Comparison of ENCODE assay signal across 32 cellular contexts in the genomic region with DNA sequence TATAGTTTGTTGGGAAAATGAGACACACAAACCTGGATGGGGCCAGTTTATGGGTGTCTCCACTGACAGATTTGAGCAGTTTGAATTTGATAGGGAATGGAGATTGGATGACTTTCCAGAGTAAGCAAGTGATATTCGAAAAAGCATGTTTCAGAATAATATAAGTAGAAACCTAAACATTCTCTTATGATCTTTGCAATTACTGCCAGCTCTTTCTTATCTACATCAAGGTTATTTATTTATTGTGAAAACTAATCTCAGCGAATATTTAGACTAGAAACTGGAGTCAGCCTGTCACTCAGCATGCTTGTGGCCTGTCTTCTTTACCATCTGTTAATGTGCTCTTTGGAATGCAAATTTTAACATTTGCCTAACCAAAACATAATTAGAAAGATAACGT.
"Had no signal": no experiment of that assay in that cellular context is flagged by ENCODE, and none has a peak within 500 bp of the region (broad histone marks: within the 10 kb centered on the region; RNA-seq: fewer than 3 reads in every experiment).

No MANE protein-coding gene starts in this region.

- FAIRE-seq: keratinocyte, pancreas, urothelium cell line had no signal

- H3K27me3 ChIP-seq: left lung, pancreas, suprapubic skin, tibial artery, upper lobe of right lung had no signal

- ATAC-seq: left cardiac atrium; left lung; lower lobe of right lung; naive thymus-derived CD8-positive, alpha-beta T cell; pancreas; right cardiac atrium; sciatic nerve; stimulated activated effector memory CD8-positive, alpha-beta T cell treated with anti-CD3 and anti-CD28 coated beads, Interleukin-12 subunit alpha, Interleukin-12 subunit beta, amount 100 ng/mL, for 72 hours; upper lobe of right lung had no signal

- H3K27ac Mint-ChIP-seq: naive thymus-derived CD8-positive, alpha-beta T cell; nephron; stimulated activated effector memory CD8-positive, alpha-beta T cell treated with anti-CD3 and anti-CD28 coated beads, Interleukin-12 subunit alpha, Interleukin-12 subunit beta, amount 100 ng/mL, for 72 hours; stimulated activated naive CD8-positive, alpha-beta T cell treated with anti-CD3 and anti-CD28 coated beads, Interleukin-15, Interleukin-2, amounts not matched to agents 100 ng/mL and 50 ng/mL, for 24 hours had no signal

- H3K4me1 Mint-ChIP-seq: naive thymus-derived CD8-positive, alpha-beta T cell; neural crest cell; stimulated activated effector memory CD8-positive, alpha-beta T cell treated with anti-CD3 and anti-CD28 coated beads, Interleukin-12 subunit alpha, Interleukin-12 subunit beta, amount 100 ng/mL, for 72 hours had no signal

- H3K4me3 Mint-ChIP-seq: naive thymus-derived CD8-positive, alpha-beta T cell; nephron; neural crest cell; stimulated activated effector memory CD8-positive, alpha-beta T cell treated with anti-CD3 and anti-CD28 coated beads, Interleukin-12 subunit alpha, Interleukin-12 subunit beta, amount 100 ng/mL, for 72 hours; stimulated activated naive CD8-positive, alpha-beta T cell treated with anti-CD3 and anti-CD28 coated beads, Interleukin-15, Interleukin-2, amounts not matched to agents 100 ng/mL and 50 ng/mL, for 24 hours had no signal

- H3K9me3 Mint-ChIP-seq: naive thymus-derived CD8-positive, alpha-beta T cell; nephron; neural crest cell; stimulated activated effector memory CD8-positive, alpha-beta T cell treated with anti-CD3 and anti-CD28 coated beads, Interleukin-12 subunit alpha, Interleukin-12 subunit beta, amount 100 ng/mL, for 72 hours; stimulated activated naive CD8-positive, alpha-beta T cell treated with anti-CD3 and anti-CD28 coated beads, Interleukin-15, Interleukin-2, amounts not matched to agents 100 ng/mL and 50 ng/mL, for 24 hours had no signal

- H3K4me3 ChIP-seq: left lung, lower lobe of right lung, pancreas, prostate gland, skin epidermis, suprapubic skin, thoracic aorta, tibial artery, upper lobe of right lung had no signal

- H3K36me3 ChIP-seq: left lung, lower lobe of right lung, pancreas, prostate gland, suprapubic skin, thoracic aorta, tibial artery, upper lobe of right lung had no signal

- H3K27ac ChIP-seq: left lung, lower lobe of right lung, pancreas, prostate gland, skin epidermis, suprapubic skin, thoracic aorta, tibial artery, upper lobe of right lung had no signal

- H3K9me3 ChIP-seq: left lung, lower lobe of right lung, pancreas, prostate gland, suprapubic skin, thoracic aorta, tibial artery, upper lobe of right lung had no signal

- H3K4me1 ChIP-seq: left lung, lower lobe of right lung, pancreas, prostate gland, suprapubic skin, tibial artery, upper lobe of right lung had no signal

- DNase-seq: hippocampal formation; kidney glomerular epithelial cell; left cardiac atrium; left lung; lower lobe of right lung; mammary epithelial cell; mesenchymal stem cell; naive thymus-derived CD8-positive, alpha-beta T cell; nucleus accumbens; pancreas; posterior cingulate gyrus; retina; right cardiac atrium; stimulated activated CD4-positive, alpha-beta T cell treated with anti-CD3 and anti-CD28 coated beads, Interleukin-12 subunit alpha, Interleukin-12 subunit beta, amount 100 ng/mL, for 4 hours; stimulated activated CD4-positive, alpha-beta T cell treated with anti-CD3 and anti-CD28 coated beads, Interleukin-15, amount 100 ng/mL, for 24 hours; stimulated activated CD4-positive, alpha-beta T cell treated with anti-CD3 and anti-CD28 coated beads, Interleukin-2, amount 100 ng/mL, for 24 hours; stimulated activated CD4-positive, alpha-beta T cell treated with anti-CD3 and anti-CD28 coated beads, Interleukin-4, amount 100 ng/mL, for 1 hour; stimulated activated naive CD4-positive, alpha-beta T cell; tibial artery; trophoblast cell; upper lobe of right lung had no signal

- H3K36me3 Mint-ChIP-seq: naive thymus-derived CD8-positive, alpha-beta T cell; stimulated activated effector memory CD8-positive, alpha-beta T cell treated with anti-CD3 and anti-CD28 coated beads, Interleukin-12 subunit alpha, Interleukin-12 subunit beta, amount 100 ng/mL, for 72 hours had no signal
